Comparison of ENCODE assay signal across 1 cellular context in the genomic region with DNA sequence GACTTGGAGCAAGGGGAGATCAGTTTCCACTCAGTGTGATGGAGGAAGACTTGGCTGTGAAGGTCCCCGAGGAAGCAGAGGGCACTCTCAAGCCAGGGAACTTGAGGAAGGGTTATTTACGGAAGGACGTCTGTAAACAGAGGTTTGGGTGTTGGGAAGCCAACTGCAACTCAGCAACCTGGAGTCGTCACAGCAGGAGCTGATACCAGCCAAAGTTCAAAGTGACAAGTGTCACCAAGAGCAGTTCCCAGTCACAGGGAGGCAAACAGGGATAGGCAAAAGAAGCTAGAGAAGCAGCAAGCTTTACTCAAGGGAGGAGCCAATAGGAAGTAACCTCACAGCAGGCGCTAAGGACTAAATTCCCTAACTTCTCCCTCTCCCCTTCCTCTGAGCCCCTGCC.
TF ChIP-seq lines count a peak whose summit lies in the region.

No MANE protein-coding gene starts in this region.

TF ChIP-seq in IMR-90, 13 proteins besides CTCF, POLR2A, EP300 and RAD21 (continued from another document):
- TF ChIP-seq, protein P1, sequence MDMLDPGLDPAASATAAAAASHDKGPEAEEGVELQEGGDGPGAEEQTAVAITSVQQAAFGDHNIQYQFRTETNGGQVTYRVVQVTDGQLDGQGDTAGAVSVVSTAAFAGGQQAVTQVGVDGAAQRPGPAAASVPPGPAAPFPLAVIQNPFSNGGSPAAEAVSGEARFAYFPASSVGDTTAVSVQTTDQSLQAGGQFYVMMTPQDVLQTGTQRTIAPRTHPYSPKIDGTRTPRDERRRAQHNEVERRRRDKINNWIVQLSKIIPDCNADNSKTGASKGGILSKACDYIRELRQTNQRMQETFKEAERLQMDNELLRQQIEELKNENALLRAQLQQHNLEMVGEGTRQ (IDR thresholded peaks at IDR 0.05; ENCODE audit: low read depth, low read length): no peak
- TF ChIP-seq, protein P2, sequence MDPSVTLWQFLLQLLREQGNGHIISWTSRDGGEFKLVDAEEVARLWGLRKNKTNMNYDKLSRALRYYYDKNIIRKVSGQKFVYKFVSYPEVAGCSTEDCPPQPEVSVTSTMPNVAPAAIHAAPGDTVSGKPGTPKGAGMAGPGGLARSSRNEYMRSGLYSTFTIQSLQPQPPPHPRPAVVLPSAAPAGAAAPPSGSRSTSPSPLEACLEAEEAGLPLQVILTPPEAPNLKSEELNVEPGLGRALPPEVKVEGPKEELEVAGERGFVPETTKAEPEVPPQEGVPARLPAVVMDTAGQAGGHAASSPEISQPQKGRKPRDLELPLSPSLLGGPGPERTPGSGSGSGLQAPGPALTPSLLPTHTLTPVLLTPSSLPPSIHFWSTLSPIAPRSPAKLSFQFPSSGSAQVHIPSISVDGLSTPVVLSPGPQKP (IDR thresholded peaks at IDR 0.05; ENCODE audit: borderline replicate concordance, low read depth, low read length): no peak
- TF ChIP-seq BHLHE40 (IDR thresholded peaks at IDR 0.05; ENCODE audit: low read depth, low read length) (no peak), MXI1 (IDR thresholded peaks at IDR 0.05; ENCODE audit: borderline replicate concordance, low read depth, low read length) (no peak), CEBPB (IDR thresholded peaks at IDR 0.05; ENCODE audit: low read depth, low read length) (no peak), CHD1 (IDR thresholded peaks at IDR 0.05; ENCODE audit: low read depth, low read length) (no peak), MAFK (IDR thresholded peaks at IDR 0.05; ENCODE audit: low read depth, low read length) (no peak)
TF ChIP-seq in IMR-90: peak in this region for 0.
